Comparison of ENCODE assay signal across 1 cellular context in genomic region chr18:13791181-13791580, GRCh38.
TF ChIP-seq lines count a peak whose summit lies in the region.

No MANE protein-coding gene starts in this region.

TF ChIP-seq in IMR-90, 13 proteins besides CTCF, POLR2A, EP300 and RAD21 (continued from another document):
- TF ChIP-seq ELK1 (IDR thresholded peaks at IDR 0.05; ENCODE audit: borderline replicate concordance, low read depth, low read length) (no peak), USF2 (IDR thresholded peaks at IDR 0.05; ENCODE audit: low read depth, low read length) (no peak), RFX5 (IDR thresholded peaks at IDR 0.05; ENCODE audit: low read depth, low read length) (no peak), BHLHE40 (IDR thresholded peaks at IDR 0.05; ENCODE audit: low read depth, low read length) (no peak)
